Comparison of ENCODE assay signal across 8 cellular contexts in genomic region chr17:2215616-2216364, GRCh38.
A peak's percentile ranks its signal among the peaks of the same experiment; 100 is the strongest.
DNase-seq lines count a peak whose midpoint lies in the region; ATAC-seq lines count a peak whose summit lies in the region.

No MANE protein-coding gene starts in this region.

- H3K36me3 ChIP-seq in HUES48 (ENCODE audit: control insufficient read depth, insufficient read depth, low read length) (peaks cover 6% of the 10 kb centered on the region; the same call in 1 of the 2 replicates), muscle layer of duodenum (ENCODE audit: control insufficient read depth in 1 of 2, insufficient read depth in 2 of 2, low read length in 2 of 2) (peaks cover 0 to 20% of the 10 kb centered on the region in 2 donors)

- H3K4me3 ChIP-seq in HUES48 (ENCODE audit: low read depth, low read length) (no peak overlapping the region), muscle layer of duodenum (ENCODE audit: low read depth in 1 of 2, low read length in 2 of 2) (peak overlapping the region; percentile 28 to 38)

- H3K4me1 ChIP-seq in HUES48 (ENCODE audit: control insufficient read depth, insufficient read depth, low read length) (peaks cover 27% of the 10 kb centered on the region), muscle layer of duodenum (ENCODE audit: control insufficient read depth in 1 of 2, insufficient read depth in 2 of 2, low read length in 2 of 2) (peaks cover 16 to 32% of the 10 kb centered on the region in 2 donors)

- POLR2A ChIA-PET in activated CD4-positive, alpha-beta memory T cell treated with anti-CD3 and anti-CD28 coated beads for 36 hours (lab: Charles Lee) = interaction anchor here (1.8 kb wide), 1 partner anchor 20 kb away, joined by 6 read pairs; no protein-coding TSS in a partner anchor

- peak overlapping the region; percentile 74 for H3K4me3 Mint-ChIP-seq in activated CD4-positive, alpha-beta memory T cell treated with anti-CD3 and anti-CD28 coated beads for 36 hours
- peak overlapping the region; percentile 85 for H3K4me3 Mint-ChIP-seq in stimulated activated naive CD8-positive, alpha-beta T cell treated with anti-CD3 and anti-CD28 coated beads, Interleukin-15, Interleukin-2, amounts not matched to agents 100 ng/mL and 50 ng/mL, for 24 hours

- DNase-seq in AG20443 (ENCODE audit: low spot score) (peak; percentile 76), cerebellar nuclear complex (lab: John Stamatoyannopoulos, UW) (no peak)
- DNase-seq in activated CD4-positive, alpha-beta memory T cell treated with anti-CD3 and anti-CD28 coated beads for 36 hours = peak; percentile 82
- DNase-seq in effector CD8-positive, alpha-beta T cell (lab: John Stamatoyannopoulos, UW) = peak; percentile 36

- H3K9ac ChIP-seq in HUES48 (ENCODE audit: low read depth, low read length) = no peak overlapping the region

- H3K27ac ChIP-seq in HUES48 (ENCODE audit: low read depth, low read length) (peak overlapping the region; percentile 62), muscle layer of duodenum (ENCODE audit: low read length) (peak overlapping the region; percentile 96)

- peak; percentile 73 for ATAC-seq in GM19438 (IDR thresholded peaks at IDR 0.05; ENCODE audit: low read depth, unreplicated experiment)

- peaks cover 54% of the 10 kb centered on the region for H3K4me1 Mint-ChIP-seq in activated CD4-positive, alpha-beta memory T cell treated with anti-CD3 and anti-CD28 coated beads for 36 hours (ENCODE audit: low read depth)
- peaks cover 65% of the 10 kb centered on the region for H3K4me1 Mint-ChIP-seq in stimulated activated naive CD8-positive, alpha-beta T cell treated with anti-CD3 and anti-CD28 coated beads, Interleukin-15, Interleukin-2, amounts not matched to agents 100 ng/mL and 50 ng/mL, for 24 hours (ENCODE audit: low read depth)

- H3K27me3 Mint-ChIP-seq in activated CD4-positive, alpha-beta memory T cell treated with anti-CD3 and anti-CD28 coated beads for 36 hours = no peaks in the 10 kb centered on the region
- no peaks in the 10 kb centered on the region for H3K27me3 Mint-ChIP-seq in stimulated activated naive CD8-positive, alpha-beta T cell treated with anti-CD3 and anti-CD28 coated beads, Interleukin-15, Interleukin-2, amounts not matched to agents 100 ng/mL and 50 ng/mL, for 24 hours

- H3K36me3 Mint-ChIP-seq in activated CD4-positive, alpha-beta memory T cell treated with anti-CD3 and anti-CD28 coated beads for 36 hours = peaks cover 7% of the 10 kb centered on the region
- H3K36me3 Mint-ChIP-seq in stimulated activated naive CD8-positive, alpha-beta T cell treated with anti-CD3 and anti-CD28 coated beads, Interleukin-15, Interleukin-2, amounts not matched to agents 100 ng/mL and 50 ng/mL, for 24 hours (ENCODE audit: low read depth) = peaks cover 34% of the 10 kb centered on the region

- H3K9me3 ChIP-seq in HUES48 (ENCODE audit: control insufficient read depth, insufficient read depth, low read length) (no peaks in the 10 kb centered on the region), muscle layer of duodenum (ENCODE audit: control insufficient read depth in 1 of 2, low read length in 2 of 2) (no peaks in the 10 kb centered on the region)

- H3K9me3 Mint-ChIP-seq in activated CD4-positive, alpha-beta memory T cell treated with anti-CD3 and anti-CD28 coated beads for 36 hours = no peaks in the 10 kb centered on the region
- H3K9me3 Mint-ChIP-seq in stimulated activated naive CD8-positive, alpha-beta T cell treated with anti-CD3 and anti-CD28 coated beads, Interleukin-15, Interleukin-2, amounts not matched to agents 100 ng/mL and 50 ng/mL, for 24 hours = no peaks in the 10 kb centered on the region

- no peaks in the 10 kb centered on the region for H3K27me3 ChIP-seq in HUES48 (ENCODE audit: control insufficient read depth, insufficient read depth, low read length)
- no peaks in the 10 kb centered on the region for H3K27me3 ChIP-seq in muscle layer of duodenum (ENCODE audit: low read depth, low read length)

- intact Hi-C loops in activated CD4-positive, alpha-beta memory T cell treated with anti-CD3 and anti-CD28 coated beads for 36 hours (cut with micrococcal nuclease) = no loop called here

- CTCF ChIA-PET in activated CD4-positive, alpha-beta memory T cell treated with anti-CD3 and anti-CD28 coated beads for 36 hours (lab: Charles Lee) = interaction anchor here (0.7 to 1.6 kb wide), 4 partner anchors 20 to 161 kb away, joined by 3 read pairs; no protein-coding TSS in a partner anchor

- peak overlapping the region; percentile 91 for H3K27ac Mint-ChIP-seq in activated CD4-positive, alpha-beta memory T cell treated with anti-CD3 and anti-CD28 coated beads for 36 hours
- H3K27ac Mint-ChIP-seq in stimulated activated naive CD8-positive, alpha-beta T cell treated with anti-CD3 and anti-CD28 coated beads, Interleukin-15, Interleukin-2, amounts not matched to agents 100 ng/mL and 50 ng/mL, for 24 hours = peak overlapping the region; percentile 97

Comparison
In these comparisons a context has a peak if more than half of its experiments do, and no peak if none do; other contexts are left out.
1. DNase-seq: peak in AG20443 (single experiment), activated CD4-positive, alpha-beta memory T cell treated with anti-CD3 and anti-CD28 coated beads for 36 hours (single experiment) and effector CD8-positive, alpha-beta T cell (single experiment); none in cerebellar nuclear complex (0 of 2).